Comparison of ENCODE assay signal across 8 cellular contexts in the genomic region with DNA sequence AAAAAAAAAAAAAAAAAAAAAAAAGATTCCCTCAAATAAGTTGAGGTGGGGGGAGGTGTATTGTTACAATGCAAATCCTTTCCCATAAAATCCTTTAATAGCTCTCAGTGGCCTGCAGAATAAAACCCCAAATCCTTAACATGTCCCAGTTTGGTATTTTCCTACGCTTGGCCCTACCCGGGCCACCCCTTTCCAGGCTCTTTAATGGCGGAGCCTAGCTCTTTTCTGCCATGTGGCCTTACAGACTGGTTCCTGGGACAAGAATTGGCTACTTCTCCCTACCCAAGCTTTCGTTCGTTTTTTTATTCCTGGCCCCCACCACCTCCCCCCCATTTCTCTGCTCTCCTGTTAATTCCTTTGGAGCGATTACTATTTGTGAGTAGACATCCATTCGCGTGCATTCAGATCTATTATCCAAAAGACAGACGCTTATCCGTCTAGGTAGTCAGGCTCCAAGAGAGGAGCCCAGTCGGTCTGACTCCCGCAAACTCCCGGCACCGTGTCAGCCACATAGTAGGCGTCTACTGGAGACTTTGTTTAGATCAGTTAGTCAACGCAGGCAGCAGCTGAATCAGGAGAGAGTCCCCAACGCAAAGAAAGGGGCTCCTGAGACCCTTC.
A peak's percentile ranks its signal among the peaks of the same experiment; 100 is the strongest.
DNase-seq lines count a peak whose midpoint lies in the region; ATAC-seq lines count a peak whose summit lies in the region.

No MANE protein-coding gene starts in this region.

- H3K27ac Mint-ChIP-seq in T-helper 1 cell treated with Interleukin-12 subunit alpha and Interleukin-12 subunit beta and Interleukin-4 antibody, amounts not matched to agents 30 μg/mL and 1 μg/mL, for 36 hours, result peak overlapping the region; percentile 96
- H3K27ac Mint-ChIP-seq in activated naive CD8-positive, alpha-beta T cell treated with anti-CD3 and anti-CD28 coated beads, Interleukin-2, amount 50 U/mL, for 24 hours, result peak overlapping the region; percentile 97

- DNase-seq in T-helper 1 cell, result no peak
- no peak for DNase-seq in activated naive CD8-positive, alpha-beta T cell treated with anti-CD3 and anti-CD28 coated beads, Interleukin-2, amount 50 U/mL, for 24 hours
- no peak for DNase-seq in substantia nigra (lab: John Stamatoyannopoulos, UW)
- DNase-seq in NCI-H1092 treated with DMSO at 0.1 percent for 48 hours (lab: John Stamatoyannopoulos, UW), result no peak

- H3K36me3 Mint-ChIP-seq in T-helper 1 cell treated with Interleukin-12 subunit alpha and Interleukin-12 subunit beta and Interleukin-4 antibody, amounts not matched to agents 30 μg/mL and 1 μg/mL, for 36 hours (ENCODE audit: low read depth), result peaks cover 4% of the 10 kb centered on the region
- H3K36me3 Mint-ChIP-seq in activated naive CD8-positive, alpha-beta T cell treated with anti-CD3 and anti-CD28 coated beads, Interleukin-2, amount 50 U/mL, for 24 hours (ENCODE audit: low read depth), result peaks cover 8% of the 10 kb centered on the region

- peak overlapping the region; percentile 91 for H3K4me3 Mint-ChIP-seq in T-helper 1 cell treated with Interleukin-12 subunit alpha and Interleukin-12 subunit beta and Interleukin-4 antibody, amounts not matched to agents 30 μg/mL and 1 μg/mL, for 36 hours
- H3K4me3 Mint-ChIP-seq in activated naive CD8-positive, alpha-beta T cell treated with anti-CD3 and anti-CD28 coated beads, Interleukin-2, amount 50 U/mL, for 24 hours, result peak overlapping the region; percentile 87

- H3K4me1 Mint-ChIP-seq in T-helper 1 cell treated with Interleukin-12 subunit alpha and Interleukin-12 subunit beta and Interleukin-4 antibody, amounts not matched to agents 30 μg/mL and 1 μg/mL, for 36 hours (ENCODE audit: low read depth), result peaks cover 31% of the 10 kb centered on the region
- H3K4me1 Mint-ChIP-seq in activated naive CD8-positive, alpha-beta T cell treated with anti-CD3 and anti-CD28 coated beads, Interleukin-2, amount 50 U/mL, for 24 hours, result peaks cover 41% of the 10 kb centered on the region

- peak overlapping the region; percentile 100 for H3K27ac ChIP-seq in layer of hippocampus (ENCODE audit: low read depth, low read length)
- peak overlapping the region; percentile 100 for H3K27ac ChIP-seq in substantia nigra (ENCODE audit: low read depth, low read length, poor library complexity, severe bottlenecking)

- no peaks in the 10 kb centered on the region for H3K27me3 ChIP-seq in layer of hippocampus (ENCODE audit: control insufficient read depth, insufficient read depth, low read length)

- ATAC-seq in activated naive CD8-positive, alpha-beta T cell treated with anti-CD3 and anti-CD28 coated beads, Interleukin-2, amount 50 U/mL, for 24 hours, result no peak
- ATAC-seq in GM19463 (IDR thresholded peaks at IDR 0.05; ENCODE audit: unreplicated experiment), result no peak
- no peak for ATAC-seq in GM21423 (IDR thresholded peaks at IDR 0.05; ENCODE audit: unreplicated experiment)

- H3K27me3 Mint-ChIP-seq in T-helper 1 cell treated with Interleukin-12 subunit alpha and Interleukin-12 subunit beta and Interleukin-4 antibody, amounts not matched to agents 30 μg/mL and 1 μg/mL, for 36 hours (ENCODE audit: low read depth), result no peaks in the 10 kb centered on the region
- no peaks in the 10 kb centered on the region for H3K27me3 Mint-ChIP-seq in activated naive CD8-positive, alpha-beta T cell treated with anti-CD3 and anti-CD28 coated beads, Interleukin-2, amount 50 U/mL, for 24 hours

- no peaks in the 10 kb centered on the region for H3K9me3 Mint-ChIP-seq in T-helper 1 cell treated with Interleukin-12 subunit alpha and Interleukin-12 subunit beta and Interleukin-4 antibody, amounts not matched to agents 30 μg/mL and 1 μg/mL, for 36 hours
- no peaks in the 10 kb centered on the region for H3K9me3 Mint-ChIP-seq in activated naive CD8-positive, alpha-beta T cell treated with anti-CD3 and anti-CD28 coated beads, Interleukin-2, amount 50 U/mL, for 24 hours
